9 cellular contexts compared by ENCODE assay signal in genomic region chr10:100372415-100373297, GRCh38. TPM values are rescaled to one million over a fixed set of nuclear protein-coding genes. Genes with fewer than 3 reads are reported as not detected.
DNase-seq lines count a peak whose midpoint lies in the region; ATAC-seq, FAIRE-seq and TF ChIP-seq lines count a peak whose summit lies in the region.
"Had no signal": no experiment of that assay in that cellular context is flagged by ENCODE, and none has a peak within 500 bp of the region (broad histone marks: within the 10 kb centered on the region; RNA-seq: fewer than 3 reads in every experiment).

No MANE protein-coding gene starts in this region.

- TF ChIP-seq EP300 in GM12878 (IDR thresholded peaks at IDR 0.05; ENCODE audit: borderline replicate concordance in 1 of 2, control insufficient read depth in 1 of 2, low read depth in 2 of 2, low read length in 2 of 2), result no peak

- H3K4me3 Mint-ChIP-seq in endothelial cell (ENCODE audit: unreplicated experiment), result no peak overlapping the region

- no peaks in the 10 kb centered on the region for H3K9me3 Mint-ChIP-seq in endothelial cell (ENCODE audit: unreplicated experiment)

- no peak for TF ChIP-seq POLR2A in GM12878 (IDR thresholded peaks at IDR 0.05; ENCODE audit: low read depth, low read length)

- WGBS in heart right ventricle, 2 donors, result 17 to 18% methylated on average over 16 of the region's 16 CpGs
- WGBS in GM12878 (ENCODE audit: insufficient coverage, insufficient replicate concordance, low lambda C conversion rate, missing lambda C conversion rate), result 21% methylated on average over 16 of the region's 16 CpGs
- 15 to 25% methylated on average over 16 of the region's 16 CpGs for WGBS in lung, 2 donors

- no peaks in the 10 kb centered on the region for H3K27me3 ChIP-seq in heart right ventricle
- no peaks in the 10 kb centered on the region for H3K27me3 ChIP-seq in GM12878 (replicated peaks in 1 of 2; ENCODE audit: control insufficient read depth in 2 of 2, insufficient read depth in 2 of 2, low read length in 1 of 2)
- H3K27me3 ChIP-seq in lung (ENCODE audit: control insufficient read depth, insufficient read depth), result no peaks in the 10 kb centered on the region

- H3K36me3 ChIP-seq in heart right ventricle, result no peaks in the 10 kb centered on the region
- no peaks in the 10 kb centered on the region for H3K36me3 ChIP-seq in GM12878 (ENCODE audit: control insufficient read depth in 2 of 2, insufficient read depth in 2 of 2, low read length in 1 of 2)
- no peaks in the 10 kb centered on the region for H3K36me3 ChIP-seq in lung (ENCODE audit: control insufficient read depth in 2 of 2, insufficient read depth in 2 of 2, low read length in 2 of 2)

- peak overlapping the region; percentile 99 for H3K4me2 ChIP-seq in GM12878 (ENCODE audit: control insufficient read depth, insufficient read depth)

- peak overlapping the region; percentile 24; the same call in 1 of the 2 replicates for H3K9ac ChIP-seq in GM12878 (ENCODE audit: control insufficient read depth, insufficient read depth, low read length)

- CTCF ChIA-PET in GM12878 (lab: Yijun Ruan, JAX), result interaction anchor here (0.6 to 2.7 kb wide), 13 partner anchors 9 to 1021 kb away, joined by 3 to 31 read pairs (median 4); partner anchors contain the start of genes DNMBP, HIF1AN and SCD

- in situ Hi-C loops in GM12878 (cut with MboI), result no loop called here

- ATAC-seq in heart right ventricle (peak in 2 of 8 donors; percentile 1 to 3), GM12878 (no peak), lung (ENCODE audit: insufficient read depth, low FRiP score) (no peak), HG02852 (IDR thresholded peaks at IDR 0.05; ENCODE audit: unreplicated experiment) (no peak)

- TF ChIP-seq CTCF in heart right ventricle (IDR thresholded peaks at IDR 0.05) (no peak), GM12878 (IDR thresholded peaks at IDR 0.05 in 2 of 3, conservative IDR thresholded peaks at IDR 0.05 in 1 of 3; ENCODE audit: control insufficient read depth in 2 of 3, extremely low read depth in 1 of 3, insufficient read depth in 1 of 3, low read depth in 3 of 3, low read length in 3 of 3) (no peak), lung (IDR thresholded peaks at IDR 0.05; ENCODE audit: control extremely low read depth, extremely low read depth) (no peak), D721Med (IDR thresholded peaks at IDR 0.05; ENCODE audit: insufficient read depth, missing control alignments) (no peak), endothelial cell (IDR thresholded peaks at IDR 0.05; ENCODE audit: unreplicated experiment) (no peak)

- H3K9me3 ChIP-seq in heart right ventricle (no peaks in the 10 kb centered on the region), GM12878 (replicated peaks; ENCODE audit: control insufficient read depth, insufficient read depth, low read length) (no peaks in the 10 kb centered on the region), lung (ENCODE audit: control insufficient read depth in 2 of 2, insufficient read depth in 1 of 2, low read length in 1 of 2) (no peaks in the 10 kb centered on the region)

- peak overlapping the region; percentile 43 to 97 (median 92) for H3K27ac ChIP-seq in heart right ventricle
- peak overlapping the region; percentile 18 for H3K27ac ChIP-seq in GM12878 (ENCODE audit: control insufficient read depth, insufficient read depth)
- peak overlapping the region; percentile 91 to 95 for H3K27ac ChIP-seq in lung (ENCODE audit: low read depth in 1 of 2, low read length in 1 of 2)

- peaks cover 10% of the 10 kb centered on the region for H3K79me2 ChIP-seq in GM12878 (ENCODE audit: control insufficient read depth, insufficient read depth, low read length)

- peaks cover 24% of the 10 kb centered on the region for H3K4me1 Mint-ChIP-seq in endothelial cell (ENCODE audit: unreplicated experiment)

- peaks cover 4% of the 10 kb centered on the region for H3K36me3 Mint-ChIP-seq in endothelial cell (ENCODE audit: low read depth, unreplicated experiment)

- FAIRE-seq in GM12878 (lab: Jason Lieb, UNC) (no peak), D721Med (lab: Jason Lieb, UNC) (no peak)

- SMC1A ChIA-PET in GM12878 (lab: Charles Lee; ENCODE audit: uncharacterized antibody, unreplicated experiment), result interaction anchor here (0.8 to 7.7 kb wide), 4 partner anchors 13 to 33 kb away, joined by 3 to 118 read pairs (median 6); partner anchors contain the start of gene SCD

- peak overlapping the region; percentile 92 for H2AFZ ChIP-seq in GM12878 (ENCODE audit: control insufficient read depth, low read depth, low read length)

- no peaks in the 10 kb centered on the region for H4K20me1 ChIP-seq in GM12878 (ENCODE audit: control insufficient read depth, insufficient read depth)

- POLR2A ChIA-PET in GM12878 (lab: Charles Lee), result interaction anchor here (0.6 to 6.5 kb wide), 9 partner anchors 11 to 1899 kb away, joined by 3 to 191 read pairs (median 4); partner anchors contain the start of gene SCD

- peak overlapping the region; percentile 39 to 82 (median 65) for H3K4me3 ChIP-seq in heart right ventricle
- H3K4me3 ChIP-seq in GM12878, result peak overlapping the region; percentile 94
- no peak overlapping the region for H3K4me3 ChIP-seq in lung

- H3K4me1 ChIP-seq in heart right ventricle (peaks cover 11 to 53% (median 40%) of the 10 kb centered on the region in 9 donors), GM12878 (ENCODE audit: control insufficient read depth, insufficient read depth, low read length) (peaks cover 27% of the 10 kb centered on the region), lung (ENCODE audit: control insufficient read depth in 2 of 2, insufficient read depth in 2 of 2, low read length in 2 of 2) (peaks cover 6 to 18% of the 10 kb centered on the region in 2 donors)

- DNase-seq in heart right ventricle, result no peak
- DNase-seq in cardiac septum (ENCODE audit: low spot score), result no peak
- DNase-seq in GM12878 (ENCODE audit: low read depth, low spot score), result no peak
- DNase-seq in lung (ENCODE audit: low spot score), result no peak
- no peak for DNase-seq in D721Med (ENCODE audit: insufficient read length, low spot score)
- DNase-seq in activated T-cell treated with anti-CD3 and anti-CD28 coated beads for 4 hours, result no peak
- DNase-seq in endothelial cell (ENCODE audit: low spot score), result no peak

- no peak overlapping the region for H3K27ac Mint-ChIP-seq in endothelial cell (ENCODE audit: unreplicated experiment)

- RAD21 ChIA-PET in GM12878 (lab: Charles Lee; ENCODE audit: unreplicated experiment), result interaction anchor here (0.6 to 3.1 kb wide), 9 partner anchors 20 to 182 kb away, joined by 3 to 73 read pairs (median 6); partner anchors contain the start of genes PKD2L1 and SCD

- TF ChIP-seq RAD21 in GM12878 (IDR thresholded peaks at IDR 0.05; ENCODE audit: insufficient read depth, low read depth, low read length), result no peak

- no TSS peak for BruUV-seq in GM12878 (replicated peaks; lab: Mats Ljungman, UMichigan)

- intact Hi-C loops in heart right ventricle (cut with DNase I), result loop anchor here in 1 of 10 donors (2.0 kb wide), 1 partner anchor 26 kb away; the partner anchor contains the start of gene SCD
- intact Hi-C loops in cardiac septum (cut with DNase I), result loop anchor here (2.0 kb wide), 1 partner anchor 26 kb away; the partner anchor contains the start of gene SCD
- intact Hi-C loops in GM12878 (cut with micrococcal nuclease; ENCODE audit: unreplicated experiment), result loop anchor here (2.0 kb wide), 1 partner anchor 26 kb away; the partner anchor contains the start of gene SCD

- H3K27me3 Mint-ChIP-seq in endothelial cell (ENCODE audit: unreplicated experiment), result no peaks in the 10 kb centered on the region

RNA-seq across cellular contexts. Expression of gene SCD, which starts 25.6 kb away (rescaled TPM):
- 10 to 100 TPM in 6 of 10 donors, 1 to 10 TPM in 4; 1.8 to 24.7 (median 12.6) TPM for total RNA-seq in heart right ventricle
- polyA plus RNA-seq in heart right ventricle, result 10 to 100 TPM; 44.6 to 62.7 TPM
- 16.8 TPM for total RNA-seq in cardiac septum
- total RNA-seq in GM12878 (2013; cell fraction: nucleolus; rRNA removed), result 120 and 125 TPM in 2 replicates
- total RNA-seq in GM12878 (2014; rRNA removed), result 108 and 117 TPM in 2 replicates
- 91.3 and 103 TPM in 2 replicates for total RNA-seq in GM12878 (2014; rRNA removed; fragmentation: Illumina TruSeq; extraction: Trizol)
- 171 and 188 TPM in 2 replicates for total RNA-seq in GM12878 (2021)
- 65.1 TPM for polyA plus RNA-seq in GM12878 (2011; ENCODE audit: low read depth)
- polyA plus RNA-seq in GM12878 (2011; rRNA removed), result 250 and 279 TPM in 2 replicates
- polyA plus RNA-seq in GM12878 (2011; cell fraction: cytosol; rRNA removed), result 198 and 249 TPM in 2 replicates
- polyA plus RNA-seq in GM12878 (2011; cell fraction: nucleus; rRNA removed), result 86.6 and 104 TPM in 2 replicates
- 88.3 and 146 TPM in 2 replicates for polyA plus RNA-seq in GM12878 (2012)
- 181 and 230 TPM in 2 replicates for polyA plus RNA-seq in GM12878 (2014; fragmentation: Illumina TruSeq; extraction: Trizol)
- 10 to 100 TPM; 77.5 to 86.1 TPM for polyA plus RNA-seq in GM12878 (2014; fragmentation: Nextera tagmentation; extraction: Ambion mirVana)
- polyA plus RNA-seq in GM12878 (2014; rRNA removed), result 119 and 131 TPM in 2 replicates
- 10 to 100 TPM; 68.7 to 70.2 TPM for polyA plus RNA-seq in GM12878 (2016; fragmentation: Nextera tagmentation; extraction: Ambion mirVana)
- 294 and 320 TPM in 2 replicates for polyA minus RNA-seq in GM12878 (2011; rRNA and poly(A)+ RNA removed)
- polyA minus RNA-seq in GM12878 (2011; cell fraction: cytosol; rRNA and poly(A)+ RNA removed), result 122 TPM in 2 replicates
- 31.3 and 34.6 TPM in 2 replicates for polyA minus RNA-seq in GM12878 (2011; cell fraction: nucleus; rRNA and poly(A)+ RNA removed)
- 100 to 1,000 TPM; 334 to 383 TPM for total RNA-seq in lung
- 100 to 1,000 TPM; 136 to 144 TPM for polyA plus RNA-seq in lung
- total RNA-seq in endothelial cell (ENCODE audit: unreplicated experiment), result 627 TPM

RNA-seq across cellular contexts. Expression of gene PKD2L1, which starts 42.6 kb away (rescaled TPM):
- total RNA-seq in heart right ventricle (not detected), cardiac septum (not detected), GM12878 (2014; rRNA removed) (0.17 and 0.22 TPM in 2 replicates), GM12878 (2014; rRNA removed; fragmentation: Illumina TruSeq; extraction: Trizol) (0.14 TPM in 1 of 2 replicates, not detected in the other), GM12878 (2021) (0.05 and 0.08 TPM in 2 replicates), lung (1 to 10 TPM in 1 of 2 donors, under 1 TPM in 1; 0.46 to 1.1 TPM), endothelial cell (ENCODE audit: unreplicated experiment) (0.44 TPM)
- polyA plus RNA-seq in heart right ventricle (not detected), GM12878 (2011; rRNA removed) (0.05 and 0.06 TPM in 2 replicates), GM12878 (2014; fragmentation: Illumina TruSeq; extraction: Trizol) (0.09 and 0.27 TPM in 2 replicates), GM12878 (2014; fragmentation: Nextera tagmentation; extraction: Ambion mirVana) (not detected), GM12878 (2014; rRNA removed) (not detected in 2 replicates), GM12878 (2016; fragmentation: Nextera tagmentation; extraction: Ambion mirVana) (not detected), lung (1 to 10 TPM in 1 of 2 donors, under 1 TPM in 1; 0.88 to 1.5 TPM)
- not detected in 2 replicates for total RNA-seq in GM12878 (2013; cell fraction: nucleolus; rRNA removed)
- polyA plus RNA-seq in GM12878 (2011; ENCODE audit: low read depth), result not detected
- 0.03 and 0.06 TPM in 2 replicates for polyA plus RNA-seq in GM12878 (2011; cell fraction: cytosol; rRNA removed)
- polyA plus RNA-seq in GM12878 (2011; cell fraction: nucleus; rRNA removed), result 0.24 and 0.35 TPM in 2 replicates
- polyA plus RNA-seq in GM12878 (2012), result 0.07 TPM in 1 of 2 replicates, not detected in the other
- polyA minus RNA-seq in GM12878 (2011; rRNA and poly(A)+ RNA removed), result not detected in 2 replicates
- polyA minus RNA-seq in GM12878 (2011; cell fraction: cytosol; rRNA and poly(A)+ RNA removed), result not detected in 2 replicates
- not detected in 2 replicates for polyA minus RNA-seq in GM12878 (2011; cell fraction: nucleus; rRNA and poly(A)+ RNA removed)
- total RNA-seq: RPMI7951 had no signal

Comparison
In these comparisons a context has a peak if more than half of its experiments do, and no peak if none do; other contexts are left out.
1. H3K27ac ChIP-seq: peak in every context shown above with its lines; median percentile 93 in lung; 92 in heart right ventricle; 18 in GM12878.